In the genomic region with DNA sequence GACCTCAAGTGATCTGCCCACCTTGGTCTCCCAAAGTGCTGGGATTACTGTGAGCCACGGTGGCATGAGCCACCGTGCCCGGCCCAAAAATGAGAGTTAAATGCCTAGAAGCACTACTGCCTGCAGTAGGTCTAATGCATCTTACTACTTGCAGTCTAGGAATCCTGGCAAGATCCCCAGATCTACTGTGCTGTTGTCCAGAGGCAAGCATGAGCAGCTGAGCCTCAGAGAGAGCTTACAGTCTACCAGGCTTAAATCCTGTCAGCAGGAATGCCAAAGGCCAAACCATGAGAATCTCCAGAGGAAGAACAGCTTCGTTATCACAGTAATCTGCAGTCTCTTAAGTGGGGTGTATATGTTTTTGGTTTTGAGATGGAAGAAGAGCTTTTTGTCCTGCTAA, we compare ENCODE assay signal across 22 cellular contexts. TPM values are rescaled to one million over a fixed set of nuclear protein-coding genes. Genes with fewer than 3 reads are reported as not detected.
DNase-seq lines count a peak whose midpoint lies in the region; ATAC-seq, FAIRE-seq and TF ChIP-seq lines count a peak whose summit lies in the region.
"Had no signal": no experiment of that assay in that cellular context is flagged by ENCODE, and none has a peak within 500 bp of the region (broad histone marks: within the 10 kb centered on the region; RNA-seq: fewer than 3 reads in every experiment).

No MANE protein-coding gene starts in this region.

- peaks cover 36 to 95% of the 10 kb centered on the region in 2 experiments for H3K36me3 ChIP-seq in HepG2 (replicated peaks in 1 of 2; ENCODE audit: control insufficient read depth in 1 of 2, insufficient read depth in 2 of 2, low read length in 2 of 2)
- peaks cover 3 to 75% (median 41%) of the 10 kb centered on the region in 4 donors for H3K36me3 ChIP-seq in right lobe of liver
- H3K36me3 ChIP-seq: ovary had no signal

- H3K9me3 Mint-ChIP-seq in memory B cell (no peaks in the 10 kb centered on the region), mesothelial cell of epicardium (no peaks in the 10 kb centered on the region)
- H3K9me3 Mint-ChIP-seq: activated T-helper 2 cell treated with anti-CD3 and anti-CD28 coated beads, Interferon-gamma antibody, Interleukin-2, Interleukin-4, amounts not matched to agents 10 μg/mL and 5 μg/mL and 100 μg/mL, durations not matched to agents 14 hours and 24 hours and 36 hours; CD8-positive, alpha-beta T cell; GM23338 had no signal

- peaks cover 37% of the 10 kb centered on the region for H3K36me3 Mint-ChIP-seq in memory B cell
- H3K36me3 Mint-ChIP-seq in mesothelial cell of epicardium, result peaks cover 28% of the 10 kb centered on the region

- CTCF ChIA-PET in HepG2 (lab: Yijun Ruan, JAX; ENCODE audit: low intra/inter-chr PET ratio, low total read pairs), result no interaction called here

- FAIRE-seq in HepG2 (lab: Jason Lieb, UNC), result no peak
- no peak for FAIRE-seq in GM12892 (lab: Jason Lieb, UNC)
- FAIRE-seq: RCC 7860 had no signal

- POLR2A ChIA-PET in HepG2 (lab: Yijun Ruan, JAX), result interaction anchor here (1.6 kb wide), 1 partner anchor 54 kb away, joined by 3 read pairs; a partner anchor contains a TSS

- no peak for TF ChIP-seq POLR2A in HepG2 (IDR thresholded peaks at IDR 0.05; ENCODE audit: insufficient read depth in 1 of 2, low read depth in 2 of 2, low read length in 2 of 2)
- no peak for TF ChIP-seq POLR2A in right lobe of liver (IDR thresholded peaks at IDR 0.05)
- no peak for TF ChIP-seq POLR2A in GM12892 (IDR thresholded peaks at IDR 0.05; ENCODE audit: low read depth, low read length)

- TF ChIP-seq EP300 in HepG2 (IDR thresholded peaks at IDR 0.05; ENCODE audit: low read depth in 2 of 2, low read length in 2 of 2) (no peak), HepG2 (CRISPR knock-in tag; IDR thresholded peaks at IDR 0.05; ENCODE audit: borderline replicate concordance) (no peak)

- no peaks in the 10 kb centered on the region for H3K27me3 ChIP-seq in HepG2 (ENCODE audit: control insufficient read depth in 1 of 2, insufficient read depth in 2 of 2, low read length in 2 of 2)
- H3K27me3 ChIP-seq in right lobe of liver, result no peaks in the 10 kb centered on the region
- H3K27me3 ChIP-seq: ovary had no signal

- H3K9ac ChIP-seq in HepG2 (ENCODE audit: insufficient read depth, low read depth, low read length), result no peak overlapping the region

- H3K4me3 ChIP-seq in HepG2 (replicated peaks in 1 of 3; ENCODE audit: insufficient read depth in 1 of 3, low read depth in 2 of 3, low read length in 3 of 3), result no peak overlapping the region
- H3K4me3 ChIP-seq in right lobe of liver, result no peak overlapping the region
- H3K4me3 ChIP-seq in astrocyte of the spinal cord (ENCODE audit: low read depth, low read length), result no peak overlapping the region
- H3K4me3 ChIP-seq: GM23338, left ventricle myocardium inferior, ovary, SK-N-MC, thoracic aorta had no signal

- peaks cover 13% of the 10 kb centered on the region; the same call in 1 of the 2 replicates for H3K4me1 ChIP-seq in HepG2 (ENCODE audit: insufficient read depth, low read length)
- no peaks in the 10 kb centered on the region for H3K4me1 ChIP-seq in right lobe of liver

- intact Hi-C loops in HepG2 (cut with micrococcal nuclease; ENCODE audit: unreplicated experiment), result no loop called here
- intact Hi-C loops in right lobe of liver (cut with DNase I), result no loop called here

- DNase-seq in HepG2 (ENCODE audit: low spot score) (no peak), right lobe of liver (no peak), astrocyte of the spinal cord (ENCODE audit: low read depth, low spot score) (peak; percentile 48), memory B cell (ENCODE audit: low spot score in 2 of 2) (no peak), mesothelial cell of epicardium (ENCODE audit: low spot score in 2 of 2, unreplicated experiment in 2 of 2) (no peak), GM12892 (ENCODE audit: insufficient read length) (no peak)
- DNase-seq: activated CD8-positive, alpha-beta memory T cell treated with anti-CD3 and anti-CD28 coated beads, Interleukin-2, amount 10 ng/mL, durations not matched to agents 7 days and 5 days; CD8-positive, alpha-beta T cell; central memory CD4-positive, alpha-beta T cell; left ventricle myocardium inferior; NCI-H1105 treated with DMSO at 0.1 percent for 48 hours; NCI-H2081 treated with DMSO at 0.1 percent for 48 hours; NCI-H510A; ovary; T1000 had no signal

- H2AFZ ChIP-seq in HepG2 (ENCODE audit: low read length), result no peak overlapping the region
- H2AFZ ChIP-seq: GM23338 had no signal

- H3K27ac Mint-ChIP-seq in memory B cell (peak overlapping the region; percentile 61), mesothelial cell of epicardium (no peak overlapping the region)
- H3K27ac Mint-ChIP-seq: activated CD8-positive, alpha-beta memory T cell treated with anti-CD3 and anti-CD28 coated beads, Interleukin-2, amount 10 ng/mL, durations not matched to agents 7 days and 5 days; activated T-helper 2 cell treated with anti-CD3 and anti-CD28 coated beads, Interferon-gamma antibody, Interleukin-2, Interleukin-4, amounts not matched to agents 10 μg/mL and 5 μg/mL and 100 μg/mL, durations not matched to agents 14 hours and 24 hours and 36 hours; CD8-positive, alpha-beta T cell; GM23338 had no signal

- ATAC-seq in HepG2, result peak; percentile 28; the same call in 1 of the 3 replicates
- ATAC-seq in right lobe of liver, result no peak
- no peak for ATAC-seq in memory B cell (ENCODE audit: low read depth)
- ATAC-seq in HG03457 (IDR thresholded peaks at IDR 0.05; ENCODE audit: unreplicated experiment), result no peak
- ATAC-seq: activated CD8-positive, alpha-beta memory T cell treated with anti-CD3 and anti-CD28 coated beads, Interleukin-2, amount 10 ng/mL, durations not matched to agents 7 days and 5 days; CD8-positive, alpha-beta T cell; GM23338; sciatic nerve had no signal

- H3K4me3 Mint-ChIP-seq in memory B cell (no peak overlapping the region), mesothelial cell of epicardium (no peak overlapping the region)
- H3K4me3 Mint-ChIP-seq: activated CD8-positive, alpha-beta memory T cell treated with anti-CD3 and anti-CD28 coated beads, Interleukin-2, amount 10 ng/mL, durations not matched to agents 7 days and 5 days; CD8-positive, alpha-beta T cell; GM23338 had no signal

- no peaks in the 10 kb centered on the region for H4K20me1 ChIP-seq in HepG2 (ENCODE audit: insufficient read depth, low read length)

- H3K4me2 ChIP-seq in HepG2 (ENCODE audit: low read depth, low read length), result no peak overlapping the region
- H3K4me2 ChIP-seq: GM23338 had no signal

- H3K9me3 ChIP-seq in HepG2 (ENCODE audit: low read length) (no peaks in the 10 kb centered on the region), right lobe of liver (no peaks in the 10 kb centered on the region)
- H3K9me3 ChIP-seq: left ventricle myocardium inferior, ovary, thoracic aorta had no signal

- WGBS in HepG2 (ENCODE audit: low lambda C conversion rate), result 97% methylated on average over 4 of the region's 4 CpGs
- 71% methylated on average over 1 of the region's 4 CpGs for WGBS in right lobe of liver (ENCODE audit: insufficient coverage, low coverage, low lambda C conversion rate, missing lambda C conversion rate)

- BruUV-seq in HepG2 (replicated peaks; lab: Mats Ljungman, UMichigan), result no TSS peak

- H3K79me2 ChIP-seq in HepG2 (ENCODE audit: insufficient read depth, low read length), result no peaks in the 10 kb centered on the region

- TF ChIP-seq CTCF in HepG2 (CRISPR knock-in tag; IDR thresholded peaks at IDR 0.05) (no peak), right lobe of liver (IDR thresholded peaks at IDR 0.05) (no peak), astrocyte of the spinal cord (IDR thresholded peaks at IDR 0.05; ENCODE audit: low read depth, low read length) (no peak), mesothelial cell of epicardium (IDR thresholded peaks at IDR 0.05; ENCODE audit: unreplicated experiment) (no peak)

- H3K27ac ChIP-seq in HepG2 (ENCODE audit: extremely low read length, insufficient read depth, low read length) (peak overlapping the region; percentile 1), right lobe of liver (no peak overlapping the region)
- H3K27ac ChIP-seq: left ventricle myocardium inferior, ovary, thoracic aorta had no signal

- H3K4me1 Mint-ChIP-seq in memory B cell, result peaks cover 2% of the 10 kb centered on the region
- H3K4me1 Mint-ChIP-seq in mesothelial cell of epicardium, result peaks cover 3% of the 10 kb centered on the region
- H3K4me1 Mint-ChIP-seq: GM23338 had no signal

- no peaks in the 10 kb centered on the region for H3K27me3 Mint-ChIP-seq in memory B cell
- no peaks in the 10 kb centered on the region for H3K27me3 Mint-ChIP-seq in mesothelial cell of epicardium (ENCODE audit: low read depth)
- H3K27me3 Mint-ChIP-seq: activated CD8-positive, alpha-beta memory T cell treated with anti-CD3 and anti-CD28 coated beads, Interleukin-2, amount 10 ng/mL, durations not matched to agents 7 days and 5 days had no signal

- in situ Hi-C loops in HepG2 (cut with HindIII; ENCODE audit: extremely low pct_ligation_motif_present, low pct_unique_long_range_greater_than_20kb), result no loop called here
- in situ Hi-C loops in astrocyte of the spinal cord (cut with HindIII; ENCODE audit: low sequenced_read_pairs), result no loop called here

- TF ChIP-seq RAD21 in HepG2 (CRISPR knock-in tag; IDR thresholded peaks at IDR 0.05), result no peak

RNA-seq across cellular contexts. Expression of a gene that starts 54.4 kb away (rescaled TPM):
- 454 and 733 TPM in 2 replicates for total RNA-seq in HepG2 (2016; rRNA removed; fragmentation: Illumina TruSeq; extraction: Trizol)
- 40.2 and 45.7 TPM in 2 replicates for total RNA-seq in HepG2 (2016; cell fraction: cytosol; rRNA removed; fragmentation: Illumina TruSeq; extraction: Trizol; ENCODE audit: low read depth)
- 445 and 739 TPM in 2 replicates for total RNA-seq in HepG2 (2016; cell fraction: insoluble cytoplasmic fraction; rRNA removed; fragmentation: Illumina TruSeq; extraction: Trizol)
- 92.3 and 106 TPM in 2 replicates for total RNA-seq in HepG2 (2016; cell fraction: membrane; rRNA removed; fragmentation: Illumina TruSeq; extraction: Trizol)
- total RNA-seq in HepG2 (2016; cell fraction: nucleus; rRNA removed; fragmentation: Illumina TruSeq; extraction: Trizol), result 346 and 369 TPM in 2 replicates
- 215 and 264 TPM in 2 replicates for polyA plus RNA-seq in HepG2 (2011; rRNA removed)
- polyA plus RNA-seq in HepG2 (2011; cell fraction: cytosol; rRNA removed), result 129 and 152 TPM in 2 replicates
- polyA plus RNA-seq in HepG2 (2011; cell fraction: nucleus; rRNA removed), result 61.2 and 69.5 TPM in 2 replicates
- 143 and 176 TPM in 2 replicates for polyA plus RNA-seq in HepG2 (2012)
- polyA plus RNA-seq in HepG2 (2016; cell fraction: cytosol; fragmentation: Illumina TruSeq; extraction: Trizol; ENCODE audit: low read depth), result 21.5 and 24.7 TPM in 2 replicates
- 503 and 513 TPM in 2 replicates for polyA plus RNA-seq in HepG2 (2016; cell fraction: insoluble cytoplasmic fraction; fragmentation: Illumina TruSeq; extraction: Trizol; ENCODE audit: low read depth)
- polyA plus RNA-seq in HepG2 (2016; cell fraction: membrane; fragmentation: Illumina TruSeq; extraction: Trizol; ENCODE audit: low read depth), result 41.2 and 52.0 TPM in 2 replicates
- polyA plus RNA-seq in HepG2 (2016; cell fraction: nucleus; fragmentation: Illumina TruSeq; extraction: Trizol; ENCODE audit: insufficient read depth, low read depth), result 228 and 232 TPM in 2 replicates
- 569 and 652 TPM in 2 replicates for polyA minus RNA-seq in HepG2 (2011; rRNA and poly(A)+ RNA removed; ENCODE audit: low replicate concordance)
- 159 and 172 TPM in 2 replicates for polyA minus RNA-seq in HepG2 (2011; cell fraction: cytosol; rRNA and poly(A)+ RNA removed)
- polyA minus RNA-seq in HepG2 (2011; cell fraction: nucleus; rRNA and poly(A)+ RNA removed), result 290 and 331 TPM in 2 replicates
- 100 to 1,000 TPM in 4 of 6 experiments, 10 to 100 TPM in 2; 92.0 to 131 (median 106) TPM for total RNA-seq in right lobe of liver
- 291 to 294 TPM (median 291 TPM) in 3 replicates for total RNA-seq in mesothelial cell of epicardium
- polyA plus RNA-seq in GM12892 (2012; ENCODE audit: missing spikeins), result 279 TPM
